In genomic region chr6:142746524-142746923, GRCh38 we compare ENCODE assay signal across 8 cellular contexts.
A peak's percentile ranks its signal among the peaks of the same experiment; 100 is the strongest.
DNase-seq lines count a peak whose midpoint lies in the region; ATAC-seq and TF ChIP-seq lines count a peak whose summit lies in the region.

No MANE protein-coding gene starts in this region.

- H3K4me3 ChIP-seq in CD4-positive, alpha-beta memory T cell (ENCODE audit: low read length in 2 of 2) = no peak overlapping the region
- no peak overlapping the region for H3K4me3 ChIP-seq in right lobe of liver

- H3K4me3 Mint-ChIP-seq in CD4-positive, alpha-beta memory T cell = no peak overlapping the region
- H3K4me3 Mint-ChIP-seq in brain = no peak overlapping the region

- H3K9me3 Mint-ChIP-seq in CD4-positive, alpha-beta memory T cell = peaks cover 0 to 2% (median 0%) of the 10 kb centered on the region in 8 donors
- H3K9me3 Mint-ChIP-seq in brain = peaks cover 0 to 3% (median 0%) of the 10 kb centered on the region in 5 experiments

- no peaks in the 10 kb centered on the region for H3K9me3 ChIP-seq in CD4-positive, alpha-beta memory T cell (ENCODE audit: control insufficient read depth in 1 of 2, low read length in 2 of 2)
- no peaks in the 10 kb centered on the region for H3K9me3 ChIP-seq in right lobe of liver

- TF ChIP-seq CTCF in brain (conservative IDR thresholded peaks at IDR 0.05) (peak; percentile 34 to 37), right lobe of liver (IDR thresholded peaks at IDR 0.05) (peak in 3 of 4 donors; percentile 28 to 42 (median 39))

- no peak for TF ChIP-seq POLR2A in right lobe of liver (IDR thresholded peaks at IDR 0.05)

- H3K27me3 Mint-ChIP-seq in CD4-positive, alpha-beta memory T cell = no peaks in the 10 kb centered on the region
- peaks cover 3% of the 10 kb centered on the region for H3K27me3 Mint-ChIP-seq in brain

- H3K27ac Mint-ChIP-seq in CD4-positive, alpha-beta memory T cell = peak overlapping the region in 1 of 7 donors; percentile 16
- H3K27ac Mint-ChIP-seq in brain = peak overlapping the region in 1 of 5 experiments; percentile 65

- H3K36me3 Mint-ChIP-seq in CD4-positive, alpha-beta memory T cell = peaks cover 0 to 2% of the 10 kb centered on the region in 2 donors
- H3K36me3 Mint-ChIP-seq in brain = no peaks in the 10 kb centered on the region

- H3K4me1 Mint-ChIP-seq in CD4-positive, alpha-beta memory T cell = peaks cover 3 to 11% (median 9%) of the 10 kb centered on the region in 4 donors
- H3K4me1 Mint-ChIP-seq in brain = no peaks in the 10 kb centered on the region

- ATAC-seq in GM19395 (IDR thresholded peaks at IDR 0.05; ENCODE audit: unreplicated experiment) (peak; percentile 75), right lobe of liver (peak; percentile 35 to 64 (median 48)), GM18870 (IDR thresholded peaks at IDR 0.05; ENCODE audit: unreplicated experiment) (no peak)

- peak in 4 of 5 donors; percentile 29 to 42 (median 34) for DNase-seq in CD4-positive, alpha-beta memory T cell
- DNase-seq in NCI-H460 (ENCODE audit: extremely low read depth, low read depth) (peak; percentile 20), right lobe of liver (no peak), NCI-H774 (lab: John Stamatoyannopoulos, UW) (no peak)
- no peak for DNase-seq in NK-92 treated with Interleukin-12 subunit alpha and Interleukin-12 subunit beta, amount 100 ng/mL, for 24 hours (lab: John Stamatoyannopoulos, UW)

- POLR2A ChIA-PET in CD4-positive, alpha-beta memory T cell (lab: Charles Lee; ENCODE audit: partially characterized antibody) = interaction anchor here (1.0 to 3.5 kb wide), 3 partner anchors 96 to 280 kb away, joined by 3 to 12 read pairs (median 4); no protein-coding TSS in a partner anchor

- intact Hi-C loops in CD4-positive, alpha-beta memory T cell (cut with micrococcal nuclease) = loop anchor here (1.0 to 5.0 kb wide), 5 partner anchors 101 to 681 kb away; no protein-coding TSS in a partner anchor
- intact Hi-C loops in right lobe of liver (cut with DNase I) = no loop called here

- no peak overlapping the region for H3K27ac ChIP-seq in CD4-positive, alpha-beta memory T cell (ENCODE audit: low read depth, low read length)
- no peak overlapping the region for H3K27ac ChIP-seq in right lobe of liver

- no peaks in the 10 kb centered on the region for H3K36me3 ChIP-seq in CD4-positive, alpha-beta memory T cell (ENCODE audit: insufficient read depth, low read length)
- no peaks in the 10 kb centered on the region for H3K36me3 ChIP-seq in right lobe of liver

- H3K4me1 ChIP-seq in CD4-positive, alpha-beta memory T cell (ENCODE audit: insufficient read depth, low read length) = peaks cover 5% of the 10 kb centered on the region
- no peaks in the 10 kb centered on the region for H3K4me1 ChIP-seq in right lobe of liver

- no peaks in the 10 kb centered on the region for H3K27me3 ChIP-seq in CD4-positive, alpha-beta memory T cell (ENCODE audit: insufficient read depth, low read length)
- no peaks in the 10 kb centered on the region for H3K27me3 ChIP-seq in right lobe of liver

- WGBS in right lobe of liver (ENCODE audit: insufficient coverage, low coverage, low lambda C conversion rate, missing lambda C conversion rate) = 88% methylated on average over 2 of the region's 2 CpGs

- CTCF ChIA-PET in CD4-positive, alpha-beta memory T cell (lab: Charles Lee; ENCODE audit: partially characterized antibody) = interaction anchor here (0.9 to 5.6 kb wide), 23 partner anchors 9 to 280 kb away, joined by 3 to 34 read pairs (median 3); no protein-coding TSS in a partner anchor

Comparison
In these comparisons a context has a peak if more than half of its experiments do, and no peak if none do; other contexts are left out.
1. DNase-seq: peak in CD4-positive, alpha-beta memory T cell (4 of 5) and NCI-H460 (single experiment); none in right lobe of liver (0 of 3), NCI-H774 (single experiment) and NK-92 treated with Interleukin-12 subunit alpha and Interleukin-12 subunit beta, amount 100 ng/mL, for 24 hours (single experiment).